In the genomic region with DNA sequence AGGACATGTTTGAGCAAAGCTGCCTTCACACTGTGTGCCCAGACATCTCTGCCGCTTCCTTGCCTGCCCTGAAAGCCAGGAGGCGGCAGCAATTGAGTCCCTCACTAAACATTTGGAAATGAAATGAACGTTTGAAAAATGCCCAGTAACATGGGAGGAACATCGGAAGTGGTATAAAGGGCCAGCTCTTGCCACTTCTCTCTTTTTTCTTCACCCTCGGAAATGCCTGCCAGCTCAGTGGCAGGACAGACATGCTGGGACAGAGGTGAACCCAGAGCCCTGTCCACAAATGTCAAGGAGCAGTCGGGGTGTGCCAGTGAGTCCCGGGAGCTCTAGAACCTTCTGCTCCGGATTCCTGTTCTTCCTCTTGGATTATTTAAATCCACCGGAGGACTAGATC, we compare ENCODE assay signal across 34 cellular contexts.
"Had no signal": no experiment of that assay in that cellular context is flagged by ENCODE, and none has a peak within 500 bp of the region (broad histone marks: within the 10 kb centered on the region; RNA-seq: fewer than 3 reads in every experiment).

No MANE protein-coding gene starts in this region.

- H3K27ac ChIP-seq: adrenal gland, body of pancreas, SJSA1, WERI-Rb-1 had no signal

- DNase-seq: activated CD4-positive, alpha-beta memory T cell treated with anti-CD3 and anti-CD28 coated beads, Interleukin-2, amount 10 ng/mL, durations not matched to agents 7 days and 5 days; activated CD4-positive, alpha-beta T cell treated with anti-CD3 and anti-CD28 coated beads for 1 hour; activated CD4-positive, alpha-beta T cell treated with anti-CD3 and anti-CD28 coated beads, Interleukin-2, amount 50 U/mL, for 1 hour; activated CD4-positive, CD25-positive, alpha-beta regulatory T cell; activated CD8-positive, alpha-beta memory T cell treated with anti-CD3 and anti-CD28 coated beads for 24 hours; activated CD8-positive, alpha-beta memory T cell treated with anti-CD3 and anti-CD28 coated beads, Interleukin-2, amount 10 ng/mL, durations not matched to agents 7 days and 5 days; activated CD8-positive, alpha-beta memory T cell treated with anti-CD3 and anti-CD28 coated beads, Interleukin-2, amount 50 U/mL, for 48 hours; activated effector memory CD4-positive, alpha-beta T cell treated with anti-CD3 and anti-CD28 coated beads, Interleukin-2, amount 50 U/mL, for 16 hours; activated naive CD4-positive, alpha-beta T cell; activated naive CD4-positive, alpha-beta T cell treated with anti-CD3 and anti-CD28 coated beads, Interleukin-2, amount 50 U/mL, for 16 hours; activated naive CD8-positive, alpha-beta T cell treated with anti-CD3 and anti-CD28 coated beads, Interleukin-2, amount 10 ng/mL, durations not matched to agents 7 days and 5 days; activated T-cell treated with anti-CD3 and anti-CD28 coated beads, Interleukin-2, amount 50 U/mL, for 48 hours; adrenal gland; body of pancreas; central memory CD4-positive, alpha-beta T cell; Karpas-422; KBM-7; MG63; NCI-H1092; NCI-H1436 treated with DMSO at 0.1 percent for 48 hours; NCI-H1694 treated with DMSO at 0.1 percent for 48 hours; NCI-H2029; NCI-H345; NCI-H524 treated with DMSO at 0.1 percent for 48 hours; RPMI8226; SHP77 treated with DMSO at 0.1 percent for 48 hours; SK-N-SH; T-cell; T-helper 17 cell; T-helper 9 cell; WERI-Rb-1 had no signal

- ATAC-seq: activated CD8-positive, alpha-beta memory T cell treated with anti-CD3 and anti-CD28 coated beads, Interleukin-2, amount 10 ng/mL, durations not matched to agents 7 days and 5 days; body of pancreas; Panc1; T-cell; T-helper 17 cell had no signal

- H3K27ac Mint-ChIP-seq: activated CD4-positive, alpha-beta memory T cell treated with anti-CD3 and anti-CD28 coated beads, Interleukin-2, amount 10 ng/mL, durations not matched to agents 7 days and 5 days; activated CD8-positive, alpha-beta memory T cell treated with anti-CD3 and anti-CD28 coated beads, Interleukin-2, amount 10 ng/mL, durations not matched to agents 7 days and 5 days; activated naive CD8-positive, alpha-beta T cell treated with anti-CD3 and anti-CD28 coated beads, Interleukin-2, amount 10 ng/mL, durations not matched to agents 7 days and 5 days; IgD-negative memory B cell; T-cell; T-helper 17 cell had no signal

- H3K4me1 Mint-ChIP-seq: activated CD8-positive, alpha-beta memory T cell treated with anti-CD3 and anti-CD28 coated beads, Interleukin-2, amount 10 ng/mL, durations not matched to agents 7 days and 5 days; activated naive CD8-positive, alpha-beta T cell treated with anti-CD3 and anti-CD28 coated beads, Interleukin-2, amount 10 ng/mL, durations not matched to agents 7 days and 5 days; T-cell had no signal

- H3K9ac ChIP-seq: SK-N-SH had no signal

- H3K4me3 Mint-ChIP-seq: activated CD4-positive, alpha-beta memory T cell treated with anti-CD3 and anti-CD28 coated beads, Interleukin-2, amount 10 ng/mL, durations not matched to agents 7 days and 5 days; activated CD8-positive, alpha-beta memory T cell treated with anti-CD3 and anti-CD28 coated beads, Interleukin-2, amount 10 ng/mL, durations not matched to agents 7 days and 5 days; activated naive CD8-positive, alpha-beta T cell treated with anti-CD3 and anti-CD28 coated beads, Interleukin-2, amount 10 ng/mL, durations not matched to agents 7 days and 5 days; IgD-negative memory B cell; T-cell; T-helper 17 cell had no signal

- H3K4me1 ChIP-seq: adrenal gland had no signal

- H3K27me3 Mint-ChIP-seq: activated CD4-positive, alpha-beta memory T cell treated with anti-CD3 and anti-CD28 coated beads, Interleukin-2, amount 10 ng/mL, durations not matched to agents 7 days and 5 days; activated CD8-positive, alpha-beta memory T cell treated with anti-CD3 and anti-CD28 coated beads, Interleukin-2, amount 10 ng/mL, durations not matched to agents 7 days and 5 days; activated naive CD8-positive, alpha-beta T cell treated with anti-CD3 and anti-CD28 coated beads, Interleukin-2, amount 10 ng/mL, durations not matched to agents 7 days and 5 days; IgD-negative memory B cell; T-cell; T-helper 17 cell had no signal

- H3K9me3 Mint-ChIP-seq: activated CD4-positive, alpha-beta memory T cell treated with anti-CD3 and anti-CD28 coated beads, Interleukin-2, amount 10 ng/mL, durations not matched to agents 7 days and 5 days; activated naive CD8-positive, alpha-beta T cell treated with anti-CD3 and anti-CD28 coated beads, Interleukin-2, amount 10 ng/mL, durations not matched to agents 7 days and 5 days; IgD-negative memory B cell; T-cell had no signal

- H3K36me3 ChIP-seq: MG63, SJSA1 had no signal

- H3K27me3 ChIP-seq: adrenal gland, body of pancreas, MG63, SJSA1 had no signal

- H3K9me3 ChIP-seq: adrenal gland, body of pancreas, MG63, SJSA1, SK-N-SH had no signal

- H3K4me3 ChIP-seq: adrenal gland, body of pancreas, MG63, SJSA1 had no signal
